Comparison of ENCODE assay signal across 13 cellular contexts in the genomic region with DNA sequence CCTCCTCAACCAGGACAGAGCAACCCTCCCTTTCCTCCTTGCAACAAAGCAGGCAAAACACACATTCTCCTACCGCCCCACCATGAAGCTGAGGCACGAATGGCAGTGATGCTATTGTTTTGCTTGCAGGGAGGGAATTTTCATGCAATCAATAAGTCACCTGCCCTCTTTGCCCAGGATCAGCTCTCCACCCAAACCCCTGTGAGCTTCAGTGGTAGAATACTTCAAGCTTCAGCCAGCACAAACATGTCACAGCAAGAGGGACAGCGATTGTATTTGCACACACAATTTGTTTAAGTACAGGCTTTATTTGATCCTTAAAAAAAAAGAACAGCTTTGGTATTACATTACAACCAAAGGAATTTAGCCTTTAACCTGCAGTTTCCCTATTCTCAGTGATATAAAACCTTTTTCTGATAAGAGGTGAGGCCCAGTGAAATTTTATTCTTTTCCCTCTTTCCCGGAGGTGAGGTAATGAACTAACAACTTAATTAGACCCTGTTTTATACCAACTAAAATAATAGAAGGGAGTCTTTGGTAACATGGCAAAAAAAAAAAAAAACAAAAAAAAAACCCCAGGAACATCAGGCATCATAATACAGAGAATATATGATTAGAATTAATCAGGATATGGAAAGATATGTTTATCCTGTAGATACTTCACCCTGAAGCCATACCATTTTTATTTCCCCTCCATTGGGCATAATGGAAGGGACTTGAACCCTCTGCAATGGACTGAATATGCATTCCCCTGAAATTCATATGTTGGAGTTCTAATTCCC.
DNase-seq lines count a peak whose midpoint lies in the region; ATAC-seq and TF ChIP-seq lines count a peak whose summit lies in the region.
"Had no signal": no experiment of that assay in that cellular context is flagged by ENCODE, and none has a peak within 500 bp of the region (broad histone marks: within the 10 kb centered on the region; RNA-seq: fewer than 3 reads in every experiment).

No MANE protein-coding gene starts in this region.

- H3K36me3 ChIP-seq in adipocyte (ENCODE audit: control insufficient read depth, insufficient read depth, low read length, severe bottlenecking) (no peaks in the 10 kb centered on the region), stomach (no peaks in the 10 kb centered on the region)
- H3K36me3 ChIP-seq: suprapubic skin had no signal

- no peak for TF ChIP-seq CTCF in stomach (IDR thresholded peaks at IDR 0.05)

- intact Hi-C loops in stomach (cut with DNase I; ENCODE audit: low total_unique reads) = no loop called here

- peak; percentile 53 for DNase-seq in NCI-H146 treated with DMSO at 0.1 percent for 48 hours (lab: John Stamatoyannopoulos, UW; ENCODE audit: unreplicated experiment)
- DNase-seq in adipocyte (ENCODE audit: low read depth) = peak; percentile 22
- peak; percentile 47 for DNase-seq in kidney glomerular epithelial cell (lab: John Stamatoyannopoulos, UW)
- peak; percentile 40 for DNase-seq in stomach
- no peak for DNase-seq in NCI-H2171 treated with DMSO at 0.1 percent for 48 hours (lab: John Stamatoyannopoulos, UW)
- DNase-seq in SIG-M5 treated with dmso at 0.1 percent for 504 hours (lab: John Stamatoyannopoulos, UW; ENCODE audit: unreplicated experiment) = no peak
- DNase-seq: CD4-positive, alpha-beta memory T cell; glutamatergic neuron; NCI-H1930; right cardiac atrium; RPMI8226 had no signal

- no peak overlapping the region for H3K9ac ChIP-seq in adipocyte (ENCODE audit: low read length)

- WGBS in stomach, 5 donors = 30 to 52% (median 33%) methylated on average over 4 of the region's 4 CpGs

- H3K4me1 ChIP-seq in adipocyte (ENCODE audit: control insufficient read depth, insufficient read depth, low read length) = no peaks in the 10 kb centered on the region
- peaks cover 0 to 28% (median 21%) of the 10 kb centered on the region in 4 donors for H3K4me1 ChIP-seq in stomach

- TF ChIP-seq POLR2A in stomach (IDR thresholded peaks at IDR 0.05) = no peak

- peak overlapping the region in 3 of 5 donors; percentile 1 to 23 (median 12) for H3K27ac ChIP-seq in stomach
- H3K27ac ChIP-seq: suprapubic skin had no signal

- ATAC-seq in HG03139 (IDR thresholded peaks at IDR 0.05; ENCODE audit: unreplicated experiment) = no peak

- H3K4me3 ChIP-seq in adipocyte (ENCODE audit: low read length) (no peak overlapping the region), stomach (no peak overlapping the region)
- H3K4me3 ChIP-seq: suprapubic skin had no signal

- TF ChIP-seq EP300 in stomach (IDR thresholded peaks at IDR 0.05) = no peak

- H3K27me3 ChIP-seq in adipocyte (replicated peaks; ENCODE audit: control insufficient read depth, insufficient read depth, low read length) (no peaks in the 10 kb centered on the region), stomach (no peaks in the 10 kb centered on the region)
- H3K27me3 ChIP-seq: suprapubic skin had no signal

- H3K9me3 ChIP-seq in adipocyte (ENCODE audit: control insufficient read depth, low read length) (no peaks in the 10 kb centered on the region), stomach (no peaks in the 10 kb centered on the region)
- H3K9me3 ChIP-seq: suprapubic skin had no signal

Comparison
In these comparisons a context has a peak if more than half of its experiments do, and no peak if none do; other contexts are left out.
1. DNase-seq: peak in NCI-H146 treated with DMSO at 0.1 percent for 48 hours (single experiment), adipocyte (single experiment), kidney glomerular epithelial cell (single experiment) and stomach (single experiment); none in NCI-H2171 treated with DMSO at 0.1 percent for 48 hours (single experiment) and SIG-M5 treated with dmso at 0.1 percent for 504 hours (single experiment).